ENCODE assay signal across 8 cellular contexts in genomic region chr19:10295305-10295846, GRCh38. TPM values are rescaled to one million over a fixed set of nuclear protein-coding genes. Genes with fewer than 3 reads are reported as not detected.
DNase-seq lines count a peak whose midpoint lies in the region; ATAC-seq and TF ChIP-seq lines count a peak whose summit lies in the region.

No MANE protein-coding gene starts in this region.

- peak overlapping the region; percentile 65 to 98 (median 84) for H3K4me3 Mint-ChIP-seq in IgD-negative memory B cell
- peak overlapping the region; percentile 79 for H3K4me3 Mint-ChIP-seq in activated T-helper 1 cell treated with anti-CD3 and anti-CD28 coated beads, Interleukin-12 subunit alpha, Interleukin-12 subunit beta, Interleukin-2, Interleukin-4 antibody, amounts not matched to agents 30 ng/mL and 10 ng/mL and 1 ng/mL, durations not matched to agents 14 hours and 24 hours and 36 hours
- H3K4me3 Mint-ChIP-seq in stimulated activated naive CD8-positive, alpha-beta T cell treated with anti-CD3 and anti-CD28 coated beads, Interleukin-15, amount 100 ng/mL, for 72 hours: peak overlapping the region; percentile 83 to 87

- peak; percentile 73 for DNase-seq in activated T-helper 1 cell treated with anti-CD3 and anti-CD28 coated beads, Interleukin-12 subunit alpha, Interleukin-12 subunit beta, Interleukin-2, Interleukin-4 antibody, amounts not matched to agents 30 ng/mL and 10 ng/mL and 1 ng/mL, durations not matched to agents 14 hours and 24 hours and 36 hours (ENCODE audit: low spot score)
- peak; percentile 67 for DNase-seq in iPS-NIHi11 (ENCODE audit: low spot score)
- peak; percentile 55 to 63 for DNase-seq in stimulated activated naive CD8-positive, alpha-beta T cell treated with anti-CD3 and anti-CD28 coated beads, Interleukin-15, amount 100 ng/mL, for 72 hours
- DNase-seq in NCI-H526 (lab: John Stamatoyannopoulos, UW): no peak
- DNase-seq in mesenteric fat pad (ENCODE audit: low spot score): no peak
- DNase-seq in Kasumi-1 (lab: John Stamatoyannopoulos, UW): no peak

- H3K36me3 Mint-ChIP-seq in IgD-negative memory B cell: no peaks in the 10 kb centered on the region
- no peaks in the 10 kb centered on the region for H3K36me3 Mint-ChIP-seq in activated T-helper 1 cell treated with anti-CD3 and anti-CD28 coated beads, Interleukin-12 subunit alpha, Interleukin-12 subunit beta, Interleukin-2, Interleukin-4 antibody, amounts not matched to agents 30 ng/mL and 10 ng/mL and 1 ng/mL, durations not matched to agents 14 hours and 24 hours and 36 hours (ENCODE audit: low read depth)

- peak; percentile 27 for TF ChIP-seq CTCF in GM12873 (IDR thresholded peaks at IDR 0.05; ENCODE audit: insufficient read depth, low read depth, low read length, missing control alignments)

- peak overlapping the region; percentile 63 to 89 (median 82) for H3K27ac Mint-ChIP-seq in IgD-negative memory B cell
- H3K27ac Mint-ChIP-seq in activated T-helper 1 cell treated with anti-CD3 and anti-CD28 coated beads, Interleukin-12 subunit alpha, Interleukin-12 subunit beta, Interleukin-2, Interleukin-4 antibody, amounts not matched to agents 30 ng/mL and 10 ng/mL and 1 ng/mL, durations not matched to agents 14 hours and 24 hours and 36 hours: peak overlapping the region; percentile 55
- peak overlapping the region in 1 of 2 donors; percentile 14 for H3K27ac Mint-ChIP-seq in stimulated activated naive CD8-positive, alpha-beta T cell treated with anti-CD3 and anti-CD28 coated beads, Interleukin-15, amount 100 ng/mL, for 72 hours

- H3K9me3 Mint-ChIP-seq in IgD-negative memory B cell: peaks cover 0 to 7% (median 0%) of the 10 kb centered on the region in 3 donors
- H3K9me3 Mint-ChIP-seq in activated T-helper 1 cell treated with anti-CD3 and anti-CD28 coated beads, Interleukin-12 subunit alpha, Interleukin-12 subunit beta, Interleukin-2, Interleukin-4 antibody, amounts not matched to agents 30 ng/mL and 10 ng/mL and 1 ng/mL, durations not matched to agents 14 hours and 24 hours and 36 hours: no peaks in the 10 kb centered on the region
- H3K9me3 Mint-ChIP-seq in stimulated activated naive CD8-positive, alpha-beta T cell treated with anti-CD3 and anti-CD28 coated beads, Interleukin-15, amount 100 ng/mL, for 72 hours: no peaks in the 10 kb centered on the region

- ATAC-seq in stimulated activated naive CD8-positive, alpha-beta T cell treated with anti-CD3 and anti-CD28 coated beads, Interleukin-15, amount 100 ng/mL, for 72 hours: peak; percentile 76

- peaks cover 14 to 22% (median 19%) of the 10 kb centered on the region in 3 donors for H3K4me1 Mint-ChIP-seq in IgD-negative memory B cell
- H3K4me1 Mint-ChIP-seq in activated T-helper 1 cell treated with anti-CD3 and anti-CD28 coated beads, Interleukin-12 subunit alpha, Interleukin-12 subunit beta, Interleukin-2, Interleukin-4 antibody, amounts not matched to agents 30 ng/mL and 10 ng/mL and 1 ng/mL, durations not matched to agents 14 hours and 24 hours and 36 hours (ENCODE audit: low read depth): peaks cover 38% of the 10 kb centered on the region
- H3K4me1 Mint-ChIP-seq in stimulated activated naive CD8-positive, alpha-beta T cell treated with anti-CD3 and anti-CD28 coated beads, Interleukin-15, amount 100 ng/mL, for 72 hours: peaks cover 64% of the 10 kb centered on the region

- intact Hi-C loops in activated T-helper 1 cell treated with anti-CD3 and anti-CD28 coated beads, Interleukin-12 subunit alpha, Interleukin-12 subunit beta, Interleukin-2, Interleukin-4 antibody, amounts not matched to agents 30 ng/mL and 10 ng/mL and 1 ng/mL, durations not matched to agents 14 hours and 24 hours and 36 hours (cut with micrococcal nuclease): loop anchor here (1.0 kb wide), 2 partner anchors 9 to 20 kb away; partner anchors contain the start of gene ICAM4

- peaks cover 43% of the 10 kb centered on the region for H3K27me3 Mint-ChIP-seq in IgD-negative memory B cell
- H3K27me3 Mint-ChIP-seq in activated T-helper 1 cell treated with anti-CD3 and anti-CD28 coated beads, Interleukin-12 subunit alpha, Interleukin-12 subunit beta, Interleukin-2, Interleukin-4 antibody, amounts not matched to agents 30 ng/mL and 10 ng/mL and 1 ng/mL, durations not matched to agents 14 hours and 24 hours and 36 hours (ENCODE audit: insufficient read depth): peaks cover 52% of the 10 kb centered on the region
- peaks cover 68% of the 10 kb centered on the region for H3K27me3 Mint-ChIP-seq in stimulated activated naive CD8-positive, alpha-beta T cell treated with anti-CD3 and anti-CD28 coated beads, Interleukin-15, amount 100 ng/mL, for 72 hours

RNA-seq across cellular contexts. Expression of gene ICAM5, which starts 5.6 kb away (rescaled TPM):
- polyA plus RNA-seq in IgD-negative memory B cell: not detected
- total RNA-seq in activated T-helper 1 cell treated with anti-CD3 and anti-CD28 coated beads, Interleukin-12 subunit alpha, Interleukin-12 subunit beta, Interleukin-2, Interleukin-4 antibody, amounts not matched to agents 30 ng/mL and 10 ng/mL and 1 ng/mL, durations not matched to agents 14 hours and 24 hours and 36 hours: 1.9 TPM in 2 replicates
- 1.2 TPM for total RNA-seq in mesenteric fat pad

RNA-seq across cellular contexts. Expression of gene ICAM4, which starts 8.6 kb away (rescaled TPM):
- polyA plus RNA-seq in IgD-negative memory B cell: 0.81 TPM
- total RNA-seq in activated T-helper 1 cell treated with anti-CD3 and anti-CD28 coated beads, Interleukin-12 subunit alpha, Interleukin-12 subunit beta, Interleukin-2, Interleukin-4 antibody, amounts not matched to agents 30 ng/mL and 10 ng/mL and 1 ng/mL, durations not matched to agents 14 hours and 24 hours and 36 hours: 0.59 and 1.0 TPM in 2 replicates
- 2.3 TPM for total RNA-seq in mesenteric fat pad

RNA-seq across cellular contexts. Expression of gene ZGLP1, which starts 14.2 kb away (rescaled TPM):
- 2.6 TPM for polyA plus RNA-seq in IgD-negative memory B cell
- total RNA-seq in activated T-helper 1 cell treated with anti-CD3 and anti-CD28 coated beads, Interleukin-12 subunit alpha, Interleukin-12 subunit beta, Interleukin-2, Interleukin-4 antibody, amounts not matched to agents 30 ng/mL and 10 ng/mL and 1 ng/mL, durations not matched to agents 14 hours and 24 hours and 36 hours: 3.5 and 4.2 TPM in 2 replicates
- total RNA-seq in mesenteric fat pad: 0.55 TPM

RNA-seq across cellular contexts. Expression of gene FDX2, which starts 20.4 kb away (rescaled TPM):
- 12.8 TPM for polyA plus RNA-seq in IgD-negative memory B cell
- 21.6 and 24.4 TPM in 2 replicates for total RNA-seq in activated T-helper 1 cell treated with anti-CD3 and anti-CD28 coated beads, Interleukin-12 subunit alpha, Interleukin-12 subunit beta, Interleukin-2, Interleukin-4 antibody, amounts not matched to agents 30 ng/mL and 10 ng/mL and 1 ng/mL, durations not matched to agents 14 hours and 24 hours and 36 hours
- 18.2 TPM for total RNA-seq in mesenteric fat pad

RNA-seq across cellular contexts. Expression of gene ICAM1, which starts 24.5 kb away (rescaled TPM):
- 9.2 TPM for polyA plus RNA-seq in IgD-negative memory B cell
- total RNA-seq in activated T-helper 1 cell treated with anti-CD3 and anti-CD28 coated beads, Interleukin-12 subunit alpha, Interleukin-12 subunit beta, Interleukin-2, Interleukin-4 antibody, amounts not matched to agents 30 ng/mL and 10 ng/mL and 1 ng/mL, durations not matched to agents 14 hours and 24 hours and 36 hours: 90.8 and 92.2 TPM in 2 replicates
- 77.1 TPM for total RNA-seq in mesenteric fat pad

Comparison
In these comparisons a context has a peak if more than half of its experiments do, and no peak if none do; other contexts are left out.
1. DNase-seq: peak in activated T-helper 1 cell treated with anti-CD3 and anti-CD28 coated beads, Interleukin-12 subunit alpha, Interleukin-12 subunit beta, Interleukin-2, Interleukin-4 antibody, amounts not matched to agents 30 ng/mL and 10 ng/mL and 1 ng/mL, durations not matched to agents 14 hours and 24 hours and 36 hours (single experiment), iPS-NIHi11 (single experiment) and stimulated activated naive CD8-positive, alpha-beta T cell treated with anti-CD3 and anti-CD28 coated beads, Interleukin-15, amount 100 ng/mL, for 72 hours (2 of 2); none in NCI-H526 (0 of 2), mesenteric fat pad (single experiment) and Kasumi-1 (0 of 2).
2. Peak in every context shown above with its lines, with median percentiles within 50 percentile points of each other: H3K4me3 Mint-ChIP-seq.